Comparison of ENCODE assay signal across 2 cellular contexts in genomic region chr15:57893075-57893474, GRCh38.
A peak's percentile ranks its signal among the peaks of the same experiment; 100 is the strongest.
TF ChIP-seq lines count a peak whose summit lies in the region.

No MANE protein-coding gene starts in this region.

TF ChIP-seq in K562, 482 proteins besides CTCF, POLR2A, EP300 and RAD21 (continued from another document):
- TF ChIP-seq PHB (CRISPR knock-in tag; IDR thresholded peaks at IDR 0.05) (no peak), CHCHD3 (CRISPR knock-in tag; IDR thresholded peaks at IDR 0.05) (no peak), RNF2 (IDR thresholded peaks at IDR 0.05) (no peak), ZNF316 (IDR thresholded peaks at IDR 0.05) (0 out of 2 replicates have a peak, but pooled peaks have one; percentile 19)

TF ChIP-seq in endothelial cell of umbilical vein, 7 proteins besides CTCF, POLR2A, EP300 and RAD21:
- TF ChIP-seq GATA2 (IDR thresholded peaks at IDR 0.05; ENCODE audit: insufficient read depth, insufficient read length, low read depth, low read length) (no peak), JUN (IDR thresholded peaks at IDR 0.05; ENCODE audit: borderline replicate concordance, insufficient read depth, insufficient read length, low read depth) (no peak), EZH2 (IDR thresholded peaks at IDR 0.05; ENCODE audit: borderline replicate concordance, low read depth, low read length, severe bottlenecking) (no peak)
